Comparison of ENCODE assay signal across 28 cellular contexts in the genomic region with DNA sequence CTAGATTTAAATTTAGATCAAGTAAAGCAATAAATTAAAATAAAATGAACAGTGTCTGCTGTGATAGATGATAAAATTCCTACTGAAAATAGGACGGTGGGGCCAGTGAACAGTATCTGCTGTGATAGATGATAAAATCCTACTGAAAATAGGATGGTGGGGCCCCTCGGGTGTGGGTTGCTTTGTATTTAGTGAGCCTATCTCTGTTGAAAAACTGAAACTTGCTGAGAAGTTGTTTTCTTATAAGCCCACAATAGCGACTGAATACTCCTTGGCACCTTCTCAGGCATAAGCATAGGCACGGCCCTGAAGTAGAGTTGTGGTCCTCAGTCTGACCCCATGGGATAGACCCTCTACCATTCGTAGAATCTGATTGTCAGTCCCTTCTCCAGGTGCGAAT. TPM values are rescaled to one million over a fixed set of nuclear protein-coding genes. Genes with fewer than 3 reads are reported as not detected.
"Had no signal": no experiment of that assay in that cellular context is flagged by ENCODE, and none has a peak within 500 bp of the region (broad histone marks: within the 10 kb centered on the region; RNA-seq: fewer than 3 reads in every experiment).

No MANE protein-coding gene starts in this region.

- H3K4me1 ChIP-seq: pancreas had no signal

- H3K4me3 ChIP-seq: coronary artery, esophagus squamous epithelium, heart right ventricle, left lung, lower lobe of right lung, pancreas, right lobe of liver, thoracic aorta, tibial nerve, upper lobe of left lung had no signal

- H3K4me3 Mint-ChIP-seq: naive thymus-derived CD8-positive, alpha-beta T cell; nephron progenitor cell; stimulated activated naive B cell treated with anti-CD40 and anti-IgM and Interleukin-4, amounts not matched to agents 10 μg/mL and 1 μg/mL and 100 μg/mL, for 72 hours; stimulated activated naive CD8-positive, alpha-beta T cell treated with anti-CD3 and anti-CD28 coated beads, Interleukin-15, Interleukin-2, amounts not matched to agents 100 ng/mL and 50 ng/mL, for 24 hours had no signal

- H3K27me3 Mint-ChIP-seq: naive thymus-derived CD8-positive, alpha-beta T cell; progenitor cell of endocrine pancreas; stimulated activated naive B cell treated with anti-CD40 and anti-IgM and Interleukin-4, amounts not matched to agents 10 μg/mL and 1 μg/mL and 100 μg/mL, for 72 hours; stimulated activated naive CD8-positive, alpha-beta T cell treated with anti-CD3 and anti-CD28 coated beads, Interleukin-15, Interleukin-2, amounts not matched to agents 100 ng/mL and 50 ng/mL, for 24 hours had no signal

- DNase-seq: effector memory CD4-positive, alpha-beta T cell; erythroblast; esophagus squamous epithelium; foreskin melanocyte; glutamatergic neuron; heart right ventricle; hippocampal formation; left cardiac atrium; left lung; lower lobe of right lung; naive thymus-derived CD8-positive, alpha-beta T cell; nephron progenitor cell; nucleus accumbens; pancreas; right lobe of liver; small intestine; stimulated activated CD4-positive, alpha-beta T cell treated with anti-CD3 and anti-CD28 coated beads, Interleukin-15, amount 100 ng/mL, for 24 hours; stimulated activated CD4-positive, alpha-beta T cell treated with anti-CD3 and anti-CD28 coated beads, Interleukin-2, amount 100 ng/mL, for 48 hours; stimulated activated naive B cell treated with anti-CD40 and anti-IgM and Interleukin-4, amounts not matched to agents 10 μg/mL and 1 μg/mL and 100 μg/mL, for 72 hours; upper lobe of left lung had no signal

- H3K9me3 Mint-ChIP-seq: naive thymus-derived CD8-positive, alpha-beta T cell; nephron progenitor cell; stimulated activated naive B cell treated with anti-CD40 and anti-IgM and Interleukin-4, amounts not matched to agents 10 μg/mL and 1 μg/mL and 100 μg/mL, for 72 hours; stimulated activated naive CD8-positive, alpha-beta T cell treated with anti-CD3 and anti-CD28 coated beads, Interleukin-15, Interleukin-2, amounts not matched to agents 100 ng/mL and 50 ng/mL, for 24 hours had no signal

- H3K27ac Mint-ChIP-seq: nephron progenitor cell, progenitor cell of endocrine pancreas had no signal

- H3K27ac ChIP-seq: coronary artery, esophagus squamous epithelium, left lung, lower lobe of right lung, pancreas, right lobe of liver, thoracic aorta, tibial nerve, upper lobe of left lung had no signal

- H3K27me3 ChIP-seq: esophagus squamous epithelium, heart right ventricle, left lung, pancreas, right lobe of liver, tibial nerve, upper lobe of left lung had no signal

- H3K9me3 ChIP-seq: esophagus squamous epithelium, heart right ventricle, left lung, lower lobe of right lung, pancreas, right lobe of liver, thoracic aorta, tibial nerve, upper lobe of left lung had no signal

- ATAC-seq: left cardiac atrium; left lung; lower lobe of right lung; naive thymus-derived CD8-positive, alpha-beta T cell; pancreas; right lobe of liver; stimulated activated naive B cell treated with anti-CD40 and anti-IgM and Interleukin-4, amounts not matched to agents 10 μg/mL and 1 μg/mL and 100 μg/mL, for 72 hours had no signal

RNA-seq across cellular contexts. Expression of a gene that starts 32.5 kb away (rescaled TPM):
- total RNA-seq: dermis blood vessel endothelial cell; esophagus squamous epithelium; kidney epithelial cell; left lung; lower lobe of right lung; mesenteric fat pad; naive thymus-derived CD8-positive, alpha-beta T cell; pancreas; progenitor cell of endocrine pancreas; right lobe of liver; thoracic aorta; tibial nerve; upper lobe of left lung had no signal
